1 cellular context compared by ENCODE assay signal in the genomic region with DNA sequence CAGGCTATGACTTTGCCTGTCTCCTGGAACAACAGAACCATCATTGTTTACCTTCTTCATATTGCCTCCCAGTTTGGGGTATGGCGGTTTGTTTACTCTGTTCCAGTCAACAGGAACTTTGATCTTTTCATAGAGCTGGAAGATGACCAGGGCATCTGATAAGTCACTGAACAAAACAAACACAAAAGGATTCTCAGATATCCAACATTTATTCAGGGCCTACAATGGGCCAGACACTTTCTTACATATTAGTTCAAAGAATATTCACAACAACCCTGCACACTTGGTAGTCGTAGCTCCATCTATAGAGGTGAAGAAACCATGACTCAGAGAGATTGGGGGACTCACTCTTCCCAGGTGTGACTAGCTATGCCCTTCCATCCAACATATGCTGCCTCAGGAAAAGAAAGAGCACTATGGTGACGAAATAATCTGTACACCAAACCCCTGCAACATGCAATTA.
A peak's percentile ranks its signal among the peaks of the same experiment; 100 is the strongest.
TF ChIP-seq lines count a peak whose summit lies in the region.

No MANE protein-coding gene starts in this region.

TF ChIP-seq in HepG2, 621 proteins besides CTCF, POLR2A, EP300 and RAD21 (continued from another document and continues in another):
- TF ChIP-seq, protein P1, sequence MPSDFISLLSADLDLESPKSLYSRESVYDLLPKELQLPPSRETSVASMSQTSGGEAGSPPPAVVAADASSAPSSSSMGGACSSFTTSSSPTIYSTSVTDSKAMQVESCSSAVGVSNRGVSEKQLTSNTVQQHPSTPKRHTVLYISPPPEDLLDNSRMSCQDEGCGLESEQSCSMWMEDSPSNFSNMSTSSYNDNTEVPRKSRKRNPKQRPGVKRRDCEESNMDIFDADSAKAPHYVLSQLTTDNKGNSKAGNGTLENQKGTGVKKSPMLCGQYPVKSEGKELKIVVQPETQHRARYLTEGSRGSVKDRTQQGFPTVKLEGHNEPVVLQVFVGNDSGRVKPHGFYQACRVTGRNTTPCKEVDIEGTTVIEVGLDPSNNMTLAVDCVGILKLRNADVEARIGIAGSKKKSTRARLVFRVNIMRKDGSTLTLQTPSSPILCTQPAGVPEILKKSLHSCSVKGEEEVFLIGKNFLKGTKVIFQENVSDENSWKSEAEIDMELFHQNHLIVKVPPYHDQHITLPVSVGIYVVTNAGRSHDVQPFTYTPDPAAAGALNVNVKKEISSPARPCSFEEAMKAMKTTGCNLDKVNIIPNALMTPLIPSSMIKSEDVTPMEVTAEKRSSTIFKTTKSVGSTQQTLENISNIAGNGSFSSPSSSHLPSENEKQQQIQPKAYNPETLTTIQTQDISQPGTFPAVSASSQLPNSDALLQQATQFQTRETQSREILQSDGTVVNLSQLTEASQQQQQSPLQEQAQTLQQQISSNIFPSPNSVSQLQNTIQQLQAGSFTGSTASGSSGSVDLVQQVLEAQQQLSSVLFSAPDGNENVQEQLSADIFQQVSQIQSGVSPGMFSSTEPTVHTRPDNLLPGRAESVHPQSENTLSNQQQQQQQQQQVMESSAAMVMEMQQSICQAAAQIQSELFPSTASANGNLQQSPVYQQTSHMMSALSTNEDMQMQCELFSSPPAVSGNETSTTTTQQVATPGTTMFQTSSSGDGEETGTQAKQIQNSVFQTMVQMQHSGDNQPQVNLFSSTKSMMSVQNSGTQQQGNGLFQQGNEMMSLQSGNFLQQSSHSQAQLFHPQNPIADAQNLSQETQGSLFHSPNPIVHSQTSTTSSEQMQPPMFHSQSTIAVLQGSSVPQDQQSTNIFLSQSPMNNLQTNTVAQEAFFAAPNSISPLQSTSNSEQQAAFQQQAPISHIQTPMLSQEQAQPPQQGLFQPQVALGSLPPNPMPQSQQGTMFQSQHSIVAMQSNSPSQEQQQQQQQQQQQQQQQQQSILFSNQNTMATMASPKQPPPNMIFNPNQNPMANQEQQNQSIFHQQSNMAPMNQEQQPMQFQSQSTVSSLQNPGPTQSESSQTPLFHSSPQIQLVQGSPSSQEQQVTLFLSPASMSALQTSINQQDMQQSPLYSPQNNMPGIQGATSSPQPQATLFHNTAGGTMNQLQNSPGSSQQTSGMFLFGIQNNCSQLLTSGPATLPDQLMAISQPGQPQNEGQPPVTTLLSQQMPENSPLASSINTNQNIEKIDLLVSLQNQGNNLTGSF (CRISPR knock-in tag; IDR thresholded peaks at IDR 0.05) = no peak
- TF ChIP-seq MED8 (CRISPR knock-in tag; IDR thresholded peaks at IDR 0.05; ENCODE audit: insufficient replicate concordance) = no peak
- TF ChIP-seq, protein P2, sequence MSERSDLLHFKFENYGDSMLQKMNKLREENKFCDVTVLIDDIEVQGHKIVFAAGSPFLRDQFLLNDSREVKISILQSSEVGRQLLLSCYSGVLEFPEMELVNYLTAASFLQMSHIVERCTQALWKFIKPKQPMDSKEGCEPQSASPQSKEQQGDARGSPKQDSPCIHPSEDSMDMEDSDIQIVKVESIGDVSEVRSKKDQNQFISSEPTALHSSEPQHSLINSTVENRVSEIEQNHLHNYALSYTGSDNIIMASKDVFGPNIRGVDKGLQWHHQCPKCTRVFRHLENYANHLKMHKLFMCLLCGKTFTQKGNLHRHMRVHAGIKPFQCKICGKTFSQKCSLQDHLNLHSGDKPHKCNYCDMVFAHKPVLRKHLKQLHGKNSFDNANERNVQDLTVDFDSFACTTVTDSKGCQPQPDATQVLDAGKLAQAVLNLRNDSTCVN (CRISPR knock-in tag; IDR thresholded peaks at IDR 0.05; ENCODE audit: borderline replicate concordance) = no peak
- peak; percentile 74 for TF ChIP-seq FOSL2 (CRISPR knock-in tag; IDR thresholded peaks at IDR 0.05)
- TF ChIP-seq HNF4G (IDR thresholded peaks at IDR 0.05; ENCODE audit: borderline replicate concordance, low read depth, low read length) = peak; percentile 91
- peak; percentile 56; the same call in 1 of the 2 replicates for TF ChIP-seq HNF4G (CRISPR knock-in tag; IDR thresholded peaks at IDR 0.05; ENCODE audit: borderline replicate concordance, low read depth)
- peak; percentile 93 for TF ChIP-seq GATA4 (IDR thresholded peaks at IDR 0.05; ENCODE audit: borderline replicate concordance, low read depth)
- peak; percentile 63; the same call in 1 of the 2 replicates for TF ChIP-seq SMAD3 (CRISPR knock-in tag; IDR thresholded peaks at IDR 0.05)
- TF ChIP-seq NRL (CRISPR knock-in tag; IDR thresholded peaks at IDR 0.05; ENCODE audit: borderline replicate concordance) = no peak
- TF ChIP-seq, protein P3, sequence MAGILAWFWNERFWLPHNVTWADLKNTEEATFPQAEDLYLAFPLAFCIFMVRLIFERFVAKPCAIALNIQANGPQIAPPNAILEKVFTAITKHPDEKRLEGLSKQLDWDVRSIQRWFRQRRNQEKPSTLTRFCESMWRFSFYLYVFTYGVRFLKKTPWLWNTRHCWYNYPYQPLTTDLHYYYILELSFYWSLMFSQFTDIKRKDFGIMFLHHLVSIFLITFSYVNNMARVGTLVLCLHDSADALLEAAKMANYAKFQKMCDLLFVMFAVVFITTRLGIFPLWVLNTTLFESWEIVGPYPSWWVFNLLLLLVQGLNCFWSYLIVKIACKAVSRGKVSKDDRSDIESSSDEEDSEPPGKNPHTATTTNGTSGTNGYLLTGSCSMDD (CRISPR knock-in tag; IDR thresholded peaks at IDR 0.05) = no peak
- TF ChIP-seq, protein P4, sequence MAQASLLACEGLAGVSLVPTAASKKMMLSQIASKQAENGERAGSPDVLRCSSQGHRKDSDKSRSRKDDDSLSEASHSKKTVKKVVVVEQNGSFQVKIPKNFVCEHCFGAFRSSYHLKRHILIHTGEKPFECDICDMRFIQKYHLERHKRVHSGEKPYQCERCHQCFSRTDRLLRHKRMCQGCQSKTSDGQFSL (CRISPR knock-in tag; IDR thresholded peaks at IDR 0.05) = no peak
- TF ChIP-seq, protein P5, sequence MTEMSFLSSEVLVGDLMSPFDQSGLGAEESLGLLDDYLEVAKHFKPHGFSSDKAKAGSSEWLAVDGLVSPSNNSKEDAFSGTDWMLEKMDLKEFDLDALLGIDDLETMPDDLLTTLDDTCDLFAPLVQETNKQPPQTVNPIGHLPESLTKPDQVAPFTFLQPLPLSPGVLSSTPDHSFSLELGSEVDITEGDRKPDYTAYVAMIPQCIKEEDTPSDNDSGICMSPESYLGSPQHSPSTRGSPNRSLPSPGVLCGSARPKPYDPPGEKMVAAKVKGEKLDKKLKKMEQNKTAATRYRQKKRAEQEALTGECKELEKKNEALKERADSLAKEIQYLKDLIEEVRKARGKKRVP (CRISPR knock-in tag; IDR thresholded peaks at IDR 0.05) = peak in 1 of 2 experiments; percentile 57; a peak in 1 of 4 replicates
- TF ChIP-seq ZFX (CRISPR knock-in tag; IDR thresholded peaks at IDR 0.05; ENCODE audit: low read depth) = peak; percentile 41; the same call in 1 of the 2 replicates
- TF ChIP-seq PRMT3 (CRISPR knock-in tag; IDR thresholded peaks at IDR 0.05; ENCODE audit: borderline replicate concordance, low read depth) = no peak
- TF ChIP-seq SMAD1 (CRISPR knock-in tag; IDR thresholded peaks at IDR 0.05; ENCODE audit: borderline replicate concordance, low read depth) = no peak
- peak; percentile 57; the same call in 1 of the 2 replicates for TF ChIP-seq TCF7L2 (IDR thresholded peaks at IDR 0.05; ENCODE audit: low read depth, low read length)
- no peak; the same call in 1 of the 2 replicates for TF ChIP-seq TARDBP (CRISPR knock-in tag; IDR thresholded peaks at IDR 0.05)
- TF ChIP-seq EHMT2 (IDR thresholded peaks at IDR 0.05; ENCODE audit: borderline replicate concordance, low read depth, low read length) = peak; percentile 90; the same call in 1 of the 2 replicates
- TF ChIP-seq SAP130 (CRISPR knock-in tag; IDR thresholded peaks at IDR 0.05; ENCODE audit: low read depth) = peak; percentile 82
- peak; percentile 69 for TF ChIP-seq KAT8 (CRISPR knock-in tag; IDR thresholded peaks at IDR 0.05)
- TF ChIP-seq, protein P6, sequence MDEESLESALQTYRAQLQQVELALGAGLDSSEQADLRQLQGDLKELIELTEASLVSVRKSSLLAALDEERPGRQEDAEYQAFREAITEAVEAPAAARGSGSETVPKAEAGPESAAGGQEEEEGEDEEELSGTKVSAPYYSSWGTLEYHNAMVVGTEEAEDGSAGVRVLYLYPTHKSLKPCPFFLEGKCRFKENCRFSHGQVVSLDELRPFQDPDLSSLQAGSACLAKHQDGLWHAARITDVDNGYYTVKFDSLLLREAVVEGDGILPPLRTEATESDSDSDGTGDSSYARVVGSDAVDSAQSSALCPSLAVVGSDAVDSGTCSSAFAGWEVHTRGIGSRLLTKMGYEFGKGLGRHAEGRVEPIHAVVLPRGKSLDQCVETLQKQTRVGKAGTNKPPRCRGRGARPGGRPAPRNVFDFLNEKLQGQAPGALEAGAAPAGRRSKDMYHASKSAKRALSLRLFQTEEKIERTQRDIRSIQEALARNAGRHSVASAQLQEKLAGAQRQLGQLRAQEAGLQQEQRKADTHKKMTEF (CRISPR knock-in tag; IDR thresholded peaks at IDR 0.05) = peak; percentile 88
- TF ChIP-seq FOXK2 (IDR thresholded peaks at IDR 0.05) = peak; percentile 83
- TF ChIP-seq ZNF317 (CRISPR knock-in tag; IDR thresholded peaks at IDR 0.05) = no peak
- peak; percentile 31 for TF ChIP-seq CEBPG (CRISPR knock-in tag; IDR thresholded peaks at IDR 0.05)
- TF ChIP-seq ZNF773 (CRISPR knock-in tag; IDR thresholded peaks at IDR 0.05; ENCODE audit: borderline replicate concordance) = no peak
- no peak for TF ChIP-seq ZNF20 (CRISPR knock-in tag; IDR thresholded peaks at IDR 0.05)
- TF ChIP-seq ZNF674 (CRISPR knock-in tag; IDR thresholded peaks at IDR 0.05; ENCODE audit: low read depth) = no peak
- peak; percentile 69; the same call in 1 of the 2 replicates for TF ChIP-seq ZMYM4 (CRISPR knock-in tag; IDR thresholded peaks at IDR 0.05)
- TF ChIP-seq ZNF766 (CRISPR knock-in tag; IDR thresholded peaks at IDR 0.05; ENCODE audit: borderline replicate concordance) = no peak
- no peak for TF ChIP-seq MAZ (IDR thresholded peaks at IDR 0.05; ENCODE audit: borderline replicate concordance, low read depth, low read length)
- TF ChIP-seq MAZ (CRISPR knock-in tag; IDR thresholded peaks at IDR 0.05; ENCODE audit: low read depth) = no peak
- TF ChIP-seq, protein P7, sequence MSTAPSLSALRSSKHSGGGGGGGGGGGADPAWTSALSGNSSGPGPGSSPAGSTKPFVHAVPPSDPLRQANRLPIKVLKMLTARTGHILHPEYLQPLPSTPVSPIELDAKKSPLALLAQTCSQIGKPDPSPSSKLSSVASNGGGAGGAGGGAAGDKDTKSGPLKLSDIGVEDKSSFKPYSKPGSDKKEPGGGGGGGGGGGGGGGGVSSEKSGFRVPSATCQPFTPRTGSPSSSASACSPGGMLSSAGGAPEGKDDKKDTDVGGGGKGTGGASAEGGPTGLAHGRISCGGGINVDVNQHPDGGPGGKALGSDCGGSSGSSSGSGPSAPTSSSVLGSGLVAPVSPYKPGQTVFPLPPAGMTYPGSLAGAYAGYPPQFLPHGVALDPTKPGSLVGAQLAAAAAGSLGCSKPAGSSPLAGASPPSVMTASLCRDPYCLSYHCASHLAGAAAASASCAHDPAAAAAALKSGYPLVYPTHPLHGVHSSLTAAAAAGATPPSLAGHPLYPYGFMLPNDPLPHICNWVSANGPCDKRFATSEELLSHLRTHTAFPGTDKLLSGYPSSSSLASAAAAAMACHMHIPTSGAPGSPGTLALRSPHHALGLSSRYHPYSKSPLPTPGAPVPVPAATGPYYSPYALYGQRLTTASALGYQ (CRISPR knock-in tag; IDR thresholded peaks at IDR 0.05) = peak; percentile 86
- no peak for TF ChIP-seq POLR2G (IDR thresholded peaks at IDR 0.05; ENCODE audit: low read depth, low read length)
- TF ChIP-seq SCMH1 (CRISPR knock-in tag; IDR thresholded peaks at IDR 0.05; ENCODE audit: borderline replicate concordance) = no peak
- TF ChIP-seq, protein P8, sequence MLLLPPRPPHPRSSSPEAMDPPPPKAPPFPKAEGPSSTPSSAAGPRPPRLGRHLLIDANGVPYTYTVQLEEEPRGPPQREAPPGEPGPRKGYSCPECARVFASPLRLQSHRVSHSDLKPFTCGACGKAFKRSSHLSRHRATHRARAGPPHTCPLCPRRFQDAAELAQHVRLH (CRISPR knock-in tag; IDR thresholded peaks at IDR 0.05; ENCODE audit: borderline replicate concordance, low read depth) = peak; percentile 58; the same call in 1 of the 2 replicates
- TF ChIP-seq NR2F1 (CRISPR knock-in tag; IDR thresholded peaks at IDR 0.05) = peak; percentile 62 to 72
- TF ChIP-seq ZNF678 (CRISPR knock-in tag; IDR thresholded peaks at IDR 0.05) = no peak
- TF ChIP-seq, protein P9, sequence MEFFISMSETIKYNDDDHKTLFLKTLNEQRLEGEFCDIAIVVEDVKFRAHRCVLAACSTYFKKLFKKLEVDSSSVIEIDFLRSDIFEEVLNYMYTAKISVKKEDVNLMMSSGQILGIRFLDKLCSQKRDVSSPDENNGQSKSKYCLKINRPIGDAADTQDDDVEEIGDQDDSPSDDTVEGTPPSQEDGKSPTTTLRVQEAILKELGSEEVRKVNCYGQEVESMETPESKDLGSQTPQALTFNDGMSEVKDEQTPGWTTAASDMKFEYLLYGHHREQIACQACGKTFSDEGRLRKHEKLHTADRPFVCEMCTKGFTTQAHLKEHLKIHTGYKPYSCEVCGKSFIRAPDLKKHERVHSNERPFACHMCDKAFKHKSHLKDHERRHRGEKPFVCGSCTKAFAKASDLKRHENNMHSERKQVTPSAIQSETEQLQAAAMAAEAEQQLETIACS (CRISPR knock-in tag; IDR thresholded peaks at IDR 0.05) = no peak
- TF ChIP-seq ZSCAN9 (CRISPR knock-in tag; IDR thresholded peaks at IDR 0.05; ENCODE audit: borderline replicate concordance) = peak; percentile 46; the same call in 1 of the 2 replicates
- TF ChIP-seq, protein P10, sequence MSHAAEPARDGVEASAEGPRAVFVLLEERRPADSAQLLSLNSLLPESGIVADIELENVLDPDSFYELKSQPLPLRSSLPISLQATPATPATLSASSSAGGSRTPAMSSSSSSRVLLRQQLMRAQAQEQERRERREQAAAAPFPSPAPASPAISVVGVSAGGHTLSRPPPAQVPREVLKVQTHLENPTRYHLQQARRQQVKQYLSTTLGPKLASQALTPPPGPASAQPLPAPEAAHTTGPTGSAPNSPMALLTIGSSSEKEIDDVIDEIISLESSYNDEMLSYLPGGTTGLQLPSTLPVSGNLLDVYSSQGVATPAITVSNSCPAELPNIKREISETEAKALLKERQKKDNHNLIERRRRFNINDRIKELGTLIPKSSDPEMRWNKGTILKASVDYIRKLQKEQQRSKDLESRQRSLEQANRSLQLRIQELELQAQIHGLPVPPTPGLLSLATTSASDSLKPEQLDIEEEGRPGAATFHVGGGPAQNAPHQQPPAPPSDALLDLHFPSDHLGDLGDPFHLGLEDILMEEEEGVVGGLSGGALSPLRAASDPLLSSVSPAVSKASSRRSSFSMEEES (CRISPR knock-in tag; IDR thresholded peaks at IDR 0.05) = peak; percentile 71
- peak; percentile 99 for TF ChIP-seq ZFP90 (CRISPR knock-in tag; IDR thresholded peaks at IDR 0.05; ENCODE audit: borderline replicate concordance)
- TF ChIP-seq, protein P11, sequence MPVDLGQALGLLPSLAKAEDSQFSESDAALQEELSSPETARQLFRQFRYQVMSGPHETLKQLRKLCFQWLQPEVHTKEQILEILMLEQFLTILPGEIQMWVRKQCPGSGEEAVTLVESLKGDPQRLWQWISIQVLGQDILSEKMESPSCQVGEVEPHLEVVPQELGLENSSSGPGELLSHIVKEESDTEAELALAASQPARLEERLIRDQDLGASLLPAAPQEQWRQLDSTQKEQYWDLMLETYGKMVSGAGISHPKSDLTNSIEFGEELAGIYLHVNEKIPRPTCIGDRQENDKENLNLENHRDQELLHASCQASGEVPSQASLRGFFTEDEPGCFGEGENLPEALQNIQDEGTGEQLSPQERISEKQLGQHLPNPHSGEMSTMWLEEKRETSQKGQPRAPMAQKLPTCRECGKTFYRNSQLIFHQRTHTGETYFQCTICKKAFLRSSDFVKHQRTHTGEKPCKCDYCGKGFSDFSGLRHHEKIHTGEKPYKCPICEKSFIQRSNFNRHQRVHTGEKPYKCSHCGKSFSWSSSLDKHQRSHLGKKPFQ (CRISPR knock-in tag; IDR thresholded peaks at IDR 0.05; ENCODE audit: insufficient replicate concordance) = peak; percentile 84
- no peak for TF ChIP-seq ZNF724P (CRISPR knock-in tag; IDR thresholded peaks at IDR 0.05; ENCODE audit: borderline replicate concordance)
- TF ChIP-seq NFYC (CRISPR knock-in tag; IDR thresholded peaks at IDR 0.05) = no peak
- TF ChIP-seq ZNF556 (CRISPR knock-in tag; IDR thresholded peaks at IDR 0.05; ENCODE audit: borderline replicate concordance) = no peak
- TF ChIP-seq ZNF501 (CRISPR knock-in tag; IDR thresholded peaks at IDR 0.05) = no peak
